15 cellular contexts compared by ENCODE assay signal in genomic region chr20:53767206-53767924, GRCh38.
A peak's percentile ranks its signal among the peaks of the same experiment; 100 is the strongest.
DNase-seq lines count a peak whose midpoint lies in the region; ATAC-seq and TF ChIP-seq lines count a peak whose summit lies in the region.
"Had no signal": no experiment of that assay in that cellular context is flagged by ENCODE, and none has a peak within 500 bp of the region (broad histone marks: within the 10 kb centered on the region; RNA-seq: fewer than 3 reads in every experiment).

No MANE protein-coding gene starts in this region.

- no peaks in the 10 kb centered on the region for H3K27me3 ChIP-seq in osteoblast (ENCODE audit: insufficient read depth, low read length)
- H3K27me3 ChIP-seq: neutrophil, vagina had no signal

- no peaks in the 10 kb centered on the region for H3K27me3 Mint-ChIP-seq in activated CD4-positive, alpha-beta T cell treated with anti-CD3 and anti-CD28 coated beads, Interleukin-2, amount 10 ng/mL, durations not matched to agents 24 days and 14 days
- H3K27me3 Mint-ChIP-seq in nephron progenitor cell (ENCODE audit: low read depth, poor library complexity) = peaks cover 4% of the 10 kb centered on the region

- H3K4me3 ChIP-seq in osteoblast (ENCODE audit: insufficient read depth, low read length) = no peak overlapping the region
- H3K4me3 ChIP-seq: SK-N-MC, vagina had no signal

- intact Hi-C loops in activated CD4-positive, alpha-beta T cell treated with anti-CD3 and anti-CD28 coated beads, Interleukin-2, amount 10 ng/mL, durations not matched to agents 24 days and 14 days (cut with micrococcal nuclease) = no loop called here

- no peak overlapping the region for H3K4me3 Mint-ChIP-seq in activated CD4-positive, alpha-beta T cell treated with anti-CD3 and anti-CD28 coated beads, Interleukin-2, amount 10 ng/mL, durations not matched to agents 24 days and 14 days
- H3K4me3 Mint-ChIP-seq in nephron progenitor cell = no peak overlapping the region

- no peaks in the 10 kb centered on the region for H3K36me3 Mint-ChIP-seq in activated CD4-positive, alpha-beta T cell treated with anti-CD3 and anti-CD28 coated beads, Interleukin-2, amount 10 ng/mL, durations not matched to agents 24 days and 14 days (ENCODE audit: low read depth)
- H3K36me3 Mint-ChIP-seq in nephron progenitor cell (ENCODE audit: low read depth) = no peaks in the 10 kb centered on the region

- H3K4me1 Mint-ChIP-seq in activated CD4-positive, alpha-beta T cell treated with anti-CD3 and anti-CD28 coated beads, Interleukin-2, amount 10 ng/mL, durations not matched to agents 24 days and 14 days = peaks cover 11% of the 10 kb centered on the region
- H3K4me1 Mint-ChIP-seq in nephron progenitor cell = peaks cover 34% of the 10 kb centered on the region

- no peaks in the 10 kb centered on the region for H3K36me3 ChIP-seq in osteoblast (ENCODE audit: insufficient read depth, low read length)
- H3K36me3 ChIP-seq: neutrophil, vagina had no signal

- H3K27ac ChIP-seq in osteoblast (ENCODE audit: low read depth, low read length) = no peak overlapping the region
- H3K27ac ChIP-seq: neutrophil, SK-N-MC, vagina had no signal

- no peaks in the 10 kb centered on the region for H3K79me2 ChIP-seq in osteoblast (ENCODE audit: insufficient read depth, low read length)

- no peaks in the 10 kb centered on the region for H3K9me3 ChIP-seq in osteoblast (ENCODE audit: low read depth, low read length)
- H3K9me3 ChIP-seq: neutrophil, vagina had no signal

- no peaks in the 10 kb centered on the region for H3K9me3 Mint-ChIP-seq in activated CD4-positive, alpha-beta T cell treated with anti-CD3 and anti-CD28 coated beads, Interleukin-2, amount 10 ng/mL, durations not matched to agents 24 days and 14 days
- peaks cover 4% of the 10 kb centered on the region for H3K9me3 Mint-ChIP-seq in nephron progenitor cell

- H3K4me2 ChIP-seq in osteoblast (ENCODE audit: insufficient read depth, low read length) = no peak overlapping the region

- peak; percentile 80 for ATAC-seq in GM21825 (IDR thresholded peaks at IDR 0.05; ENCODE audit: unreplicated experiment)
- ATAC-seq in GM18873 (IDR thresholded peaks at IDR 0.05; ENCODE audit: low FRiP score, unreplicated experiment) = no peak

- H2AFZ ChIP-seq in osteoblast (ENCODE audit: low read length) = peak overlapping the region; percentile 25

- no peaks in the 10 kb centered on the region for H4K20me1 ChIP-seq in osteoblast (ENCODE audit: insufficient read depth, low read length)

- DNase-seq in activated CD4-positive, alpha-beta T cell treated with anti-CD3 and anti-CD28 coated beads, Interleukin-2, amount 10 ng/mL, durations not matched to agents 24 days and 14 days = peak; percentile 73
- DNase-seq in activated CD4-positive, alpha-beta T cell treated with anti-CD3 and anti-CD28 coated beads, Interleukin-2, amount 50 U/mL, for 48 hours = no peak
- peak; percentile 43 for DNase-seq in RPMI7951 (ENCODE audit: low read depth)
- DNase-seq in osteoblast (ENCODE audit: insufficient read length, low spot score, missing footprints) = no peak
- DNase-seq in NCI-H1930 (lab: John Stamatoyannopoulos, UW) = no peak
- DNase-seq in nephron progenitor cell = no peak
- DNase-seq: activated naive CD4-positive, alpha-beta T cell; hippocampal formation; NCI-H1105 treated with DMSO at 0.1 percent for 48 hours; stimulated activated CD4-positive, alpha-beta T cell treated with anti-CD3 and anti-CD28 coated beads, Interleukin-12 subunit alpha, Interleukin-12 subunit beta, amount 100 ng/mL, for 4 hours had no signal

- H3K4me1 ChIP-seq in osteoblast (ENCODE audit: insufficient read depth, low read length) = no peaks in the 10 kb centered on the region
- H3K4me1 ChIP-seq: vagina had no signal

- TF ChIP-seq CTCF in osteoblast (IDR thresholded peaks at IDR 0.05; ENCODE audit: extremely low read depth, low read depth, low read length) (no peak), nephron progenitor cell (IDR thresholded peaks at IDR 0.05) (no peak)

- no peak overlapping the region for H3K27ac Mint-ChIP-seq in activated CD4-positive, alpha-beta T cell treated with anti-CD3 and anti-CD28 coated beads, Interleukin-2, amount 10 ng/mL, durations not matched to agents 24 days and 14 days
- H3K27ac Mint-ChIP-seq in nephron progenitor cell = no peak overlapping the region

Comparison
In these comparisons a context has a peak if more than half of its experiments do, and no peak if none do; other contexts are left out.
1. DNase-seq: peak in activated CD4-positive, alpha-beta T cell treated with anti-CD3 and anti-CD28 coated beads, Interleukin-2, amount 10 ng/mL, durations not matched to agents 24 days and 14 days (single experiment) and RPMI7951 (single experiment); none in activated CD4-positive, alpha-beta T cell treated with anti-CD3 and anti-CD28 coated beads, Interleukin-2, amount 50 U/mL, for 48 hours (0 of 2), osteoblast (single experiment), NCI-H1930 (0 of 2) and nephron progenitor cell (single experiment).